ENCODE assay signal across 26 cellular contexts in the genomic region with DNA sequence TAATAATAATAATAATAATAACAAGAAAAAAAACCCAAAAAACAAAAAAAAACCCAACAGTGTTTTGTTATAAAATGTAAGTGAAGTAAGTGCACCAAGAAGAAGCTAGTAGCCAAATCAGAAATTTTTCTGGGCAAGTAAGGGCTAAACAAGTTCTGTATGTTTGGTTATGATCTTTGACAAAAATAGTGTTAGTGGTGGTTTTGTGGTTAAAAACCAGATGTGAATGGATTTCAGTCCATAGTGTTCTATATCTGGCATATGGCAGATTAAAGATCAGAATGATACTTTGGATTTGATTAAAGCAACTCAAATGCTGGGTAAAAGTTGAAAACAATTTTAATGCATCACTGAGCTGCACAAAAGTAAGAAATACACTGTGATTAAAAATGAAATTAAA.
"Had no signal": no experiment of that assay in that cellular context is flagged by ENCODE, and none has a peak within 500 bp of the region (broad histone marks: within the 10 kb centered on the region; RNA-seq: fewer than 3 reads in every experiment).

No MANE protein-coding gene starts in this region.

- ATAC-seq: activated naive CD4-positive, alpha-beta T cell treated with anti-CD3 and anti-CD28 coated beads, Interleukin-2, amount 50 U/mL, for 72 hours; activated naive CD8-positive, alpha-beta T cell treated with anti-CD3 and anti-CD28 coated beads, Interleukin-2, amount 50 U/mL, for 24 hours; activated T-cell treated with anti-CD3 and anti-CD28 coated beads, Interleukin-2, amount 50 U/mL, for 4 hours; body of pancreas had no signal

- FAIRE-seq: bronchial epithelial cell had no signal

- H3K4me1 Mint-ChIP-seq: activated B cell treated with CpG ODN at 0.5 μM for 24 hours; activated CD4-positive, alpha-beta T cell treated with anti-CD3 and anti-CD28 coated beads, Interleukin-2, amount 10 ng/mL, durations not matched to agents 7 days and 5 days; activated naive CD8-positive, alpha-beta T cell treated with anti-CD3 and anti-CD28 coated beads, Interleukin-2, amount 50 U/mL, for 24 hours had no signal

- H3K27ac ChIP-seq: ascending aorta, body of pancreas, coronary artery, PC-9, SJSA1 had no signal

- H3K27ac Mint-ChIP-seq: activated B cell treated with CpG ODN at 0.5 μM for 24 hours; activated CD4-positive, alpha-beta memory T cell treated with anti-CD3 and anti-CD28 coated beads for 36 hours; activated CD4-positive, alpha-beta T cell treated with anti-CD3 and anti-CD28 coated beads, Interleukin-2, amount 10 ng/mL, durations not matched to agents 7 days and 5 days; activated naive CD4-positive, alpha-beta T cell treated with anti-CD3 and anti-CD28 coated beads, Interleukin-2, amount 50 U/mL, for 72 hours; activated naive CD8-positive, alpha-beta T cell treated with anti-CD3 and anti-CD28 coated beads, Interleukin-2, amount 50 U/mL, for 24 hours; T-helper 1 cell treated with Interleukin-12 subunit alpha and Interleukin-12 subunit beta and Interleukin-4 antibody, amounts not matched to agents 30 μg/mL and 1 μg/mL, for 36 hours had no signal

- H3K9me3 Mint-ChIP-seq: activated B cell treated with CpG ODN at 0.5 μM for 24 hours; activated CD4-positive, alpha-beta T cell treated with anti-CD3 and anti-CD28 coated beads, Interleukin-2, amount 10 ng/mL, durations not matched to agents 7 days and 5 days; activated T-cell treated with anti-CD3 and anti-CD28 coated beads, Interleukin-2, amount 50 U/mL, for 4 hours; T-helper 1 cell treated with Interleukin-12 subunit alpha and Interleukin-12 subunit beta and Interleukin-4 antibody, amounts not matched to agents 30 μg/mL and 1 μg/mL, for 36 hours had no signal

- H3K27me3 ChIP-seq: ascending aorta, body of pancreas, SJSA1 had no signal

- H3K36me3 ChIP-seq: ascending aorta, SJSA1 had no signal

- H3K27me3 Mint-ChIP-seq: activated B cell treated with CpG ODN at 0.5 μM for 24 hours; activated CD4-positive, alpha-beta memory T cell treated with anti-CD3 and anti-CD28 coated beads for 36 hours; activated CD4-positive, alpha-beta T cell treated with anti-CD3 and anti-CD28 coated beads, Interleukin-2, amount 10 ng/mL, durations not matched to agents 7 days and 5 days; activated naive CD8-positive, alpha-beta T cell treated with anti-CD3 and anti-CD28 coated beads, Interleukin-2, amount 50 U/mL, for 24 hours had no signal

- H3K4me2 ChIP-seq: PC-9 had no signal

- H3K36me3 Mint-ChIP-seq: activated CD4-positive, alpha-beta memory T cell treated with anti-CD3 and anti-CD28 coated beads for 36 hours; activated naive CD4-positive, alpha-beta T cell treated with anti-CD3 and anti-CD28 coated beads, Interleukin-2, amount 50 U/mL, for 72 hours had no signal

- H3K4me1 ChIP-seq: ascending aorta, body of pancreas, SJSA1 had no signal

- H3K4me3 Mint-ChIP-seq: activated B cell treated with CpG ODN at 0.5 μM for 24 hours; activated CD4-positive, alpha-beta memory T cell treated with anti-CD3 and anti-CD28 coated beads for 36 hours; activated CD4-positive, alpha-beta T cell treated with anti-CD3 and anti-CD28 coated beads, Interleukin-2, amount 10 ng/mL, durations not matched to agents 7 days and 5 days; activated naive CD8-positive, alpha-beta T cell treated with anti-CD3 and anti-CD28 coated beads, Interleukin-2, amount 50 U/mL, for 24 hours; activated T-cell treated with anti-CD3 and anti-CD28 coated beads, Interleukin-2, amount 50 U/mL, for 4 hours; T-helper 1 cell treated with Interleukin-12 subunit alpha and Interleukin-12 subunit beta and Interleukin-4 antibody, amounts not matched to agents 30 μg/mL and 1 μg/mL, for 36 hours had no signal

- DNase-seq: activated B cell treated with CpG ODN at 0.5 μM for 24 hours; activated CD4-positive, alpha-beta memory T cell treated with anti-CD3 and anti-CD28 coated beads for 36 hours; activated CD4-positive, alpha-beta T cell treated with anti-CD3 and anti-CD28 coated beads, Interleukin-2, amount 10 ng/mL, durations not matched to agents 7 days and 5 days; activated CD8-positive, alpha-beta memory T cell treated with anti-CD3 and anti-CD28 coated beads for 24 hours; activated effector memory CD4-positive, alpha-beta T cell treated with anti-CD3 and anti-CD28 coated beads, Interleukin-2, amount 50 U/mL, for 16 hours; activated naive CD4-positive, alpha-beta T cell treated with Interleukin-2 at 50 U/mL for 16 hours; activated naive CD8-positive, alpha-beta T cell treated with anti-CD3 and anti-CD28 coated beads, Interleukin-2, amount 50 U/mL, for 24 hours; activated T-cell treated with anti-CD3 and anti-CD28 coated beads, Interleukin-2, amount 50 U/mL, for 4 hours; amniotic stem cell; body of pancreas; central memory CD4-positive, alpha-beta T cell; Karpas-422; NCI-H1092; NCI-H1417; NCI-H1930; NCI-H2171 treated with DMSO at 0.1 percent for 48 hours; NCI-H226; NCI-H526; NCI-H774; PC-9 had no signal

- H3K9me3 ChIP-seq: ascending aorta, body of pancreas, SJSA1 had no signal

- H3K4me3 ChIP-seq: ascending aorta, body of pancreas, coronary artery, PC-9, SJSA1 had no signal

- H2AFZ ChIP-seq: PC-9 had no signal
